6 cellular contexts compared by ENCODE assay signal in genomic region chr4:12173496-12173895, GRCh38.
"Had no signal": no experiment of that assay in that cellular context is flagged by ENCODE, and none has a peak within 500 bp of the region (broad histone marks: within the 10 kb centered on the region; RNA-seq: fewer than 3 reads in every experiment).

No MANE protein-coding gene starts in this region.

- H3K4me3 ChIP-seq: GM23248, HAP-1 had no signal

- H3K4me1 ChIP-seq: HAP-1 had no signal

- H3K36me3 ChIP-seq: HAP-1 had no signal

- DNase-seq: GM23248, GOT3, H7, HFFc6 had no signal

- H3K9ac ChIP-seq: GM23248 had no signal

- H3K27ac ChIP-seq: GM23248, HL-60 had no signal
